ENCODE assay signal across 12 cellular contexts in the genomic region with DNA sequence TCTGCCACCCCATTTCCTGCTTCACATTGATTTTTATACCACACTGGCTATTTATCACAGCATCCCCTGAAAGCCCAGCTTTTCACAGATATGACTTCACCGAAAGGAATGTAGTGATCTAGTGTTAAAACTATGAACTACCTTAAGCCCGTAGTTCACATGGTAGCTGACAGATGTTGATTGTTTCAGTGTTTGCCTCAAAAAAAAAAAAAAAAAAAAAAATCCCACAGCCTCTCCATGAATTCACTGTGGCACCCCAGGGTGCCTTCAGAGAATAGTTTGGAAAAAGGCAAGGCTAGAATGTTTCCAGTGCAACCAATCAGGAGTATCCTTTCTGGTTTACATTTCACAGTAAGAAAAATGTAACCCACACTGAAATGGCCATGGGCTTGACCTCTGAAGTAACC. TPM values are rescaled to one million over a fixed set of nuclear protein-coding genes. Genes with fewer than 3 reads are reported as not detected.
DNase-seq lines count a peak whose midpoint lies in the region; FAIRE-seq and TF ChIP-seq lines count a peak whose summit lies in the region.
"Had no signal": no experiment of that assay in that cellular context is flagged by ENCODE, and none has a peak within 500 bp of the region (broad histone marks: within the 10 kb centered on the region; RNA-seq: fewer than 3 reads in every experiment).

No MANE protein-coding gene starts in this region.

- dilution Hi-C loops in keratinocyte (cut with MboI; ENCODE audit: extremely low pct_ligation_motif_present, low sequenced_read_pairs), result no loop called here

- no peaks in the 10 kb centered on the region for H4K20me1 ChIP-seq in keratinocyte (ENCODE audit: control insufficient read depth, extremely low read depth, insufficient read depth, low read length)

- H3K36me3 ChIP-seq in HUES64 (ENCODE audit: insufficient read depth, low read length) (no peaks in the 10 kb centered on the region), brain microvascular endothelial cell (replicated peaks) (no peaks in the 10 kb centered on the region), keratinocyte (ENCODE audit: control insufficient read depth in 2 of 2, extremely low read depth in 1 of 2, insufficient read depth in 2 of 2, low read length in 2 of 2) (no peaks in the 10 kb centered on the region)

- no peaks in the 10 kb centered on the region for H3K9me3 ChIP-seq in HUES64 (ENCODE audit: insufficient read depth, low read depth, low read length)
- no peaks in the 10 kb centered on the region for H3K9me3 ChIP-seq in keratinocyte (ENCODE audit: control insufficient read depth, low read depth, low read length)

- in situ Hi-C loops in brain microvascular endothelial cell (cut with HindIII; ENCODE audit: low pct_ligation_motif_present, low sequenced_read_pairs), result no loop called here

- H3K27me3 ChIP-seq in HUES64 (ENCODE audit: insufficient read depth, low read length) (no peaks in the 10 kb centered on the region), brain microvascular endothelial cell (replicated peaks) (no peaks in the 10 kb centered on the region), keratinocyte (ENCODE audit: control insufficient read depth, extremely low read depth, insufficient read depth, low read length) (no peaks in the 10 kb centered on the region)

- H3K9me1 ChIP-seq in keratinocyte (ENCODE audit: control insufficient read depth, extremely low read depth, insufficient read depth, low read length), result no peaks in the 10 kb centered on the region

- H3K4me3 ChIP-seq in HUES64 (ENCODE audit: low read length) (no peak overlapping the region; the same call in 1 of the 2 replicates), brain microvascular endothelial cell (ENCODE audit: low read depth, low read length) (no peak overlapping the region), keratinocyte (ENCODE audit: control insufficient read depth in 2 of 3, extremely low read depth in 1 of 3, insufficient read depth in 2 of 3, low read depth in 1 of 3, low read length in 3 of 3) (no peak overlapping the region)

- peak overlapping the region; percentile 53 for H3K27ac ChIP-seq in HUES64 (ENCODE audit: low read depth, low read length)
- peak overlapping the region; percentile 63 for H3K27ac ChIP-seq in brain microvascular endothelial cell
- peak overlapping the region; percentile 57 for H3K27ac ChIP-seq in keratinocyte (ENCODE audit: control insufficient read depth, insufficient read depth, low read length)

- TF ChIP-seq CTCF in brain microvascular endothelial cell (IDR thresholded peaks at IDR 0.05; ENCODE audit: low read depth, low read length, missing control alignments), result no peak
- no peak for TF ChIP-seq CTCF in keratinocyte (optimal IDR thresholded peaks at IDR 0.05 in 1 of 3, IDR thresholded peaks at IDR 0.05 in 1 of 3, conservative IDR thresholded peaks at IDR 0.05 in 1 of 3; ENCODE audit: extremely low read depth in 1 of 3, insufficient read depth in 2 of 3, low read length in 3 of 3)

- FAIRE-seq in keratinocyte (lab: Jason Lieb, UNC), result peak; percentile 85

- no peak overlapping the region for H2AFZ ChIP-seq in keratinocyte (ENCODE audit: control insufficient read depth, low read length)

- H3K4me1 ChIP-seq in HUES64 (ENCODE audit: insufficient read depth, low read length) (peaks cover 22% of the 10 kb centered on the region), keratinocyte (ENCODE audit: control insufficient read depth, extremely low read depth, insufficient read depth, low read length) (peaks cover 36% of the 10 kb centered on the region)

- peak overlapping the region; percentile 36 for H3K4me2 ChIP-seq in keratinocyte (ENCODE audit: control insufficient read depth, extremely low read depth, insufficient read depth, low read depth, low read length)

- H3K79me2 ChIP-seq in keratinocyte (ENCODE audit: control insufficient read depth, insufficient read depth, low read length), result no peaks in the 10 kb centered on the region

- 85% methylated on average over 2 of the region's 2 CpGs for WGBS in HUES64

- H3K9ac ChIP-seq in HUES64 (ENCODE audit: low read depth, low read length) (no peak overlapping the region), keratinocyte (ENCODE audit: control insufficient read depth, extremely low read depth, insufficient read depth, low read length) (no peak overlapping the region)

- DNase-seq in AG08396 (ENCODE audit: low spot score) (peak; percentile 61), brain microvascular endothelial cell (peak; percentile 65), keratinocyte (ENCODE audit: low read depth, low spot score) (peak; percentile 28), NCI-H146 (lab: John Stamatoyannopoulos, UW) (no peak), SKM-1 treated with dmso at 0.1 percent for 144 hours (lab: John Stamatoyannopoulos, UW; ENCODE audit: unreplicated experiment) (no peak), NCI-H2227 (lab: John Stamatoyannopoulos, UW; ENCODE audit: unreplicated experiment) (no peak), NCI-H1105 (lab: John Stamatoyannopoulos, UW) (no peak)
- DNase-seq: activated T-cell treated with anti-CD3 and anti-CD28 coated beads, Interleukin-2, amount 50 U/mL, for 48 hours; CD4-positive, alpha-beta T cell; KBM-7; NCI-H774 had no signal

RNA-seq across cellular contexts. Expression of gene GLIS3, which starts 37.1 kb away (rescaled TPM):
- 0.30 TPM for polyA plus RNA-seq in HUES64 (2013, experiment 1 of 2)
- 0.57 TPM for polyA plus RNA-seq in HUES64 (2013, experiment 2 of 2)
- polyA plus RNA-seq in keratinocyte, result 0.08 to 0.45 TPM (median 0.33 TPM) in 3 replicates
- not detected for polyA plus RNA-seq in keratinocyte (2011; ENCODE audit: low read depth)
- polyA plus RNA-seq in keratinocyte (2011; cell fraction: cytosol; rRNA removed), result 0.21 and 0.44 TPM in 2 replicates
- 0.55 and 1.2 TPM in 2 replicates for polyA plus RNA-seq in keratinocyte (2011; cell fraction: nucleus; rRNA removed)
- 0.06 and 0.58 TPM in 2 replicates for polyA plus RNA-seq in keratinocyte (2012; ENCODE audit: low replicate concordance)
- polyA minus RNA-seq in keratinocyte, result 6.4 to 7.5 TPM (median 6.8 TPM) in 3 replicates
- not detected for polyA minus RNA-seq in keratinocyte (2011; cell fraction: cytosol; rRNA and poly(A)+ RNA removed)
- 6.0 and 6.4 TPM in 2 replicates for polyA minus RNA-seq in keratinocyte (2011; cell fraction: nucleus; rRNA and poly(A)+ RNA removed)

Comparison
In these comparisons a context has a peak if more than half of its experiments do, and no peak if none do; other contexts are left out.
1. DNase-seq: peak in AG08396 (single experiment), brain microvascular endothelial cell (single experiment) and keratinocyte (single experiment); none in NCI-H146 (single experiment), SKM-1 treated with dmso at 0.1 percent for 144 hours (single experiment), NCI-H2227 (single experiment) and NCI-H1105 (single experiment).
2. Peak in every context shown above with its lines, with median percentiles within 50 percentile points of each other: H3K27ac ChIP-seq.